1 cellular context compared by ENCODE assay signal in the genomic region with DNA sequence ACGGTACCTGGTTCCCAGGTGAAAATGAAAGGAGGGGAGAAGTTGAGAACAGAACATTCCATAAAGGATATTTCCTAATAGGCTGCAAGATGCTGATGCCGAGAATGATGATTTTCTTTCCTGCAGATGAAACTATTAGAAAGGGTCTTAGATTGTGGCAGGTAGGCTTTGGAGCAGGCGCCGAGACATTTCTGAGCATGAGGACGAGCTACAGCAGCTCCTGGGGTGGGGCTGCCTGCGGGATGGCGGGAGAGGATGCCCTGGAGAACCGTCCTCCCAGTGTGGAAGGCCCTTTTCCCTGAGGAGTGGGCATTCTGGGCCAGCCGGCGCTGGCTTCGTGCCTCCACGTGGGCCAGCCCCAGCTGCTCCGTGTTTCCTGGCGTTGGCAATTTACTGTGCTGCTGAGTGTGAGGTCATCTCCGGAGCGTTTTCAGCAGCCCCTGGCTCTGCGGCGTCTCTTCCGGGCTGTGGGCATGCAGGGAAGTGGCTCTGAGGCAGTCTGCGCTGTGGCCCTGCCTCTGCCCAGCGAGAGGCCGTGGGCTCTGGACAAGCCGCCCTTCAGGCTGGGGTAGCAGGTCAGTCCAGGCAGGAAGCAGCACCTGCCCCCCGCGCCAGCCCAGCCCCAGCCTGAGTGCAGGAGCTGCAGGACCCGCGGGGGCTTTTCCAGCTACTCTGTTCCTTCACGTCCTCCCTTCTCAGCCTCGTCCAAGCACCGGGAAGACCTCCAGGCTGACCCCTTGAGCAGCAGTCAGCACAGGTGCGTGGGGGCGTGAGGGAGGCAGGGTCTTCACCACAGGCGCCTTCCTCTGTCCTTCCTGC.
TF ChIP-seq lines count a peak whose summit lies in the region.

No MANE protein-coding gene starts in this region.

TF ChIP-seq in K562, 482 proteins besides CTCF, POLR2A, EP300 and RAD21:
- TF ChIP-seq POLR2G (IDR thresholded peaks at IDR 0.05; ENCODE audit: low read depth, low read length) (peak; percentile 63), ZC3H8 (IDR thresholded peaks at IDR 0.05) (no peak)
